In the genomic region with DNA sequence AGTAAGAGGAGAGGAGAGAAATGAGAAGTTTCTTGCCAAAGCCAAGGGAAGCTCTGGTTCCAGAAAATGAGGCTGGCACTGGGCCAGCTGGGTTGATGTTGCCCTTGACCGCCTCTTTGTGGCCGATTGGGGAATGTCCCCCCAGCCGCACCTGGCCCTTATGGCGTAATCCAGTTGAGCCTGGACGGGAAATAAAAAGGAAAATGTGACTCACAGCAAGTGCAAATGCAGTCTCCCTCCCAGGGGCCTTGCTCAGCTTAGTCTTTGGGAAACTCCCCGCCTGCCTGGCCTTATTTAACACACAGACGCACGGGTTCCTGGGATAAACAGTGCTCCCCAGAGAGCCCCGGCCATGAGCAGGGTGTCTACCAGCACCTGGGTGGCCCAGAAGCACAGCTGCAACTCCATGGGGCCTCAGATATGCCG, we compare ENCODE assay signal across 8 cellular contexts.
A peak's percentile ranks its signal among the peaks of the same experiment; 100 is the strongest.
DNase-seq lines count a peak whose midpoint lies in the region; ATAC-seq and TF ChIP-seq lines count a peak whose summit lies in the region.

No MANE protein-coding gene starts in this region.

- no peak overlapping the region for H3K4me3 Mint-ChIP-seq in activated naive CD4-positive, alpha-beta T cell treated with anti-CD3 and anti-CD28 coated beads, Interleukin-2, amount 10 ng/mL, durations not matched to agents 7 days and 5 days

- CTCF ChIA-PET in activated naive CD4-positive, alpha-beta T cell treated with anti-CD3 and anti-CD28 coated beads, Interleukin-2, amount 10 ng/mL, durations not matched to agents 7 days and 5 days (lab: Charles Lee), result interaction anchor here (0.6 to 1.1 kb wide), 2 partner anchors 134 to 136 kb away, joined by 3 read pairs; no protein-coding TSS in a partner anchor

- no peak for TF ChIP-seq POLR2A in upper lobe of left lung (IDR thresholded peaks at IDR 0.05)

- DNase-seq in activated naive CD4-positive, alpha-beta T cell treated with anti-CD3 and anti-CD28 coated beads, Interleukin-2, amount 50 U/mL, for 72 hours (ENCODE audit: low spot score in 2 of 2), result peak; percentile 51 to 80
- no peak for DNase-seq in activated naive CD4-positive, alpha-beta T cell treated with anti-CD3 and anti-CD28 coated beads, Interleukin-2, amount 10 ng/mL, durations not matched to agents 7 days and 5 days
- peak in 1 of 2 donors; percentile 92 for DNase-seq in upper lobe of left lung

- no peaks in the 10 kb centered on the region for H3K9me3 ChIP-seq in HUES64 (ENCODE audit: insufficient read depth, low read depth, low read length)
- H3K9me3 ChIP-seq in esophagus (ENCODE audit: control insufficient read depth in 2 of 2, insufficient read depth in 1 of 2, low read depth in 1 of 2, low read length in 1 of 2), result no peaks in the 10 kb centered on the region
- H3K9me3 ChIP-seq in muscle layer of duodenum (ENCODE audit: control insufficient read depth in 1 of 2, low read length in 2 of 2), result no peaks in the 10 kb centered on the region
- no peaks in the 10 kb centered on the region for H3K9me3 ChIP-seq in upper lobe of left lung

- no peaks in the 10 kb centered on the region for H3K9me3 Mint-ChIP-seq in activated naive CD4-positive, alpha-beta T cell treated with anti-CD3 and anti-CD28 coated beads, Interleukin-2, amount 50 U/mL, for 72 hours
- no peaks in the 10 kb centered on the region for H3K9me3 Mint-ChIP-seq in activated naive CD4-positive, alpha-beta T cell treated with anti-CD3 and anti-CD28 coated beads, Interleukin-2, amount 10 ng/mL, durations not matched to agents 7 days and 5 days

- peak overlapping the region; percentile 79 for H3K27ac ChIP-seq in HUES64 (ENCODE audit: low read depth, low read length)
- H3K27ac ChIP-seq in esophagus (ENCODE audit: low read depth in 2 of 2, low read length in 1 of 2), result peak overlapping the region; percentile 68 to 87
- H3K27ac ChIP-seq in muscle layer of duodenum (ENCODE audit: low read length), result peak overlapping the region; percentile 80
- peak overlapping the region; percentile 58 to 80 (median 74) for H3K27ac ChIP-seq in upper lobe of left lung

- peak; percentile 78 to 80 for ATAC-seq in activated naive CD4-positive, alpha-beta T cell treated with anti-CD3 and anti-CD28 coated beads, Interleukin-2, amount 50 U/mL, for 72 hours
- peak; percentile 86 for ATAC-seq in GM21786 (IDR thresholded peaks at IDR 0.05; ENCODE audit: unreplicated experiment)
- peak; percentile 96 for ATAC-seq in SK-N-SH treated with all-trans-retinoic acid at 6 μM for 48 hours
- peak; percentile 90 to 93 for ATAC-seq in upper lobe of left lung (ENCODE audit: low FRiP score in 2 of 2)

- peak overlapping the region; percentile 75 to 86 for H3K27ac Mint-ChIP-seq in activated naive CD4-positive, alpha-beta T cell treated with anti-CD3 and anti-CD28 coated beads, Interleukin-2, amount 50 U/mL, for 72 hours
- H3K27ac Mint-ChIP-seq in activated naive CD4-positive, alpha-beta T cell treated with anti-CD3 and anti-CD28 coated beads, Interleukin-2, amount 10 ng/mL, durations not matched to agents 7 days and 5 days, result no peak overlapping the region

- peak in 3 of 4 donors; percentile 84 to 99 (median 90) for TF ChIP-seq EP300 in upper lobe of left lung (IDR thresholded peaks at IDR 0.05)

- H3K4me1 ChIP-seq in HUES64 (ENCODE audit: insufficient read depth, low read length) (peaks cover 30% of the 10 kb centered on the region), esophagus (ENCODE audit: control insufficient read depth in 2 of 2, insufficient read depth in 2 of 2, low read length in 1 of 2) (peaks cover 2 to 4% of the 10 kb centered on the region in 2 donors), muscle layer of duodenum (ENCODE audit: control insufficient read depth in 1 of 2, insufficient read depth in 2 of 2, low read length in 2 of 2) (peaks cover 8% of the 10 kb centered on the region in 2 donors), upper lobe of left lung (peaks cover 0 to 17% (median 10%) of the 10 kb centered on the region in 4 donors)

- H3K27me3 Mint-ChIP-seq in activated naive CD4-positive, alpha-beta T cell treated with anti-CD3 and anti-CD28 coated beads, Interleukin-2, amount 10 ng/mL, durations not matched to agents 7 days and 5 days, result peaks cover 7% of the 10 kb centered on the region

- peaks cover 4 to 8% of the 10 kb centered on the region in 2 donors for H3K36me3 Mint-ChIP-seq in activated naive CD4-positive, alpha-beta T cell treated with anti-CD3 and anti-CD28 coated beads, Interleukin-2, amount 50 U/mL, for 72 hours
- H3K36me3 Mint-ChIP-seq in activated naive CD4-positive, alpha-beta T cell treated with anti-CD3 and anti-CD28 coated beads, Interleukin-2, amount 10 ng/mL, durations not matched to agents 7 days and 5 days, result no peaks in the 10 kb centered on the region

- H3K9ac ChIP-seq in HUES64 (ENCODE audit: low read depth, low read length), result peak overlapping the region; percentile 11; the same call in 1 of the 2 replicates

- H3K27me3 ChIP-seq in HUES64 (ENCODE audit: insufficient read depth, low read length), result no peaks in the 10 kb centered on the region
- no peaks in the 10 kb centered on the region for H3K27me3 ChIP-seq in esophagus (ENCODE audit: control insufficient read depth in 1 of 2, insufficient read depth in 2 of 2, low read length in 2 of 2)
- no peaks in the 10 kb centered on the region for H3K27me3 ChIP-seq in muscle layer of duodenum (ENCODE audit: low read depth, low read length)
- no peaks in the 10 kb centered on the region for H3K27me3 ChIP-seq in upper lobe of left lung

- no peaks in the 10 kb centered on the region for H3K4me1 Mint-ChIP-seq in activated naive CD4-positive, alpha-beta T cell treated with anti-CD3 and anti-CD28 coated beads, Interleukin-2, amount 10 ng/mL, durations not matched to agents 7 days and 5 days

- H3K4me3 ChIP-seq in HUES64 (ENCODE audit: low read length) (no peak overlapping the region), esophagus (ENCODE audit: low read depth in 1 of 2, low read length in 2 of 2) (no peak overlapping the region), muscle layer of duodenum (ENCODE audit: low read depth in 1 of 2, low read length in 2 of 2) (no peak overlapping the region), upper lobe of left lung (no peak overlapping the region)

- 51% methylated on average over 10 of the region's 10 CpGs for WGBS in HUES64
- WGBS in esophagus, 2 donors, result 7 to 9% methylated on average over 8 to 10 of the region's 10 CpGs
- WGBS in upper lobe of left lung, 2 donors, result 27 to 29% methylated on average over 6 to 10 of the region's 10 CpGs

- peak; percentile 23 to 67 (median 46) for TF ChIP-seq CTCF in upper lobe of left lung (IDR thresholded peaks at IDR 0.05)

- H3K36me3 ChIP-seq in HUES64 (ENCODE audit: insufficient read depth, low read length) (peaks cover 6% of the 10 kb centered on the region; the same call in 1 of the 2 replicates), esophagus (ENCODE audit: control insufficient read depth in 2 of 2, insufficient read depth in 2 of 2, low read length in 1 of 2) (peaks cover 0 to 10% of the 10 kb centered on the region in 2 donors), muscle layer of duodenum (ENCODE audit: control insufficient read depth in 1 of 2, insufficient read depth in 2 of 2, low read length in 2 of 2) (no peaks in the 10 kb centered on the region), upper lobe of left lung (no peaks in the 10 kb centered on the region)

TF ChIP-seq in SK-N-SH treated with all-trans-retinoic acid at 6 μM for 48 hours, 23 proteins besides CTCF, POLR2A, EP300 and RAD21 (continues in another document):
- TF ChIP-seq TCF4 (CRISPR knock-in tag; IDR thresholded peaks at IDR 0.05; ENCODE audit: borderline replicate concordance) (no peak), ZFP30 (CRISPR knock-in tag; IDR thresholded peaks at IDR 0.05) (no peak), GLIS3 (CRISPR knock-in tag; IDR thresholded peaks at IDR 0.05) (no peak), CSDC2 (CRISPR knock-in tag; IDR thresholded peaks at IDR 0.05) (no peak), CSRNP3 (CRISPR knock-in tag; IDR thresholded peaks at IDR 0.05) (no peak), TOX (CRISPR knock-in tag; IDR thresholded peaks at IDR 0.05; ENCODE audit: borderline replicate concordance) (no peak), BACH2 (CRISPR knock-in tag; IDR thresholded peaks at IDR 0.05; ENCODE audit: borderline replicate concordance) (no peak), PATZ1 (CRISPR knock-in tag; IDR thresholded peaks at IDR 0.05; ENCODE audit: borderline replicate concordance) (no peak)
